ENCODE assay signal across 17 cellular contexts in genomic region chr3:112373476-112373875, GRCh38. TPM values are rescaled to one million over a fixed set of nuclear protein-coding genes. Genes with fewer than 3 reads are reported as not detected.
A peak's percentile ranks its signal among the peaks of the same experiment; 100 is the strongest.
DNase-seq lines count a peak whose midpoint lies in the region; ATAC-seq and TF ChIP-seq lines count a peak whose summit lies in the region.
"Had no signal": no experiment of that assay in that cellular context is flagged by ENCODE, and none has a peak within 500 bp of the region (broad histone marks: within the 10 kb centered on the region; RNA-seq: fewer than 3 reads in every experiment).

No MANE protein-coding gene starts in this region.

- H3K4me2 ChIP-seq in BLaER1 (peak overlapping the region; percentile 65), KMS-11 (peak overlapping the region; percentile 18)

- 0 out of 2 replicates have a peak, but pooled peaks cover 5% of the 10 kb centered on the region for H3K9me3 ChIP-seq in BLaER1

- no peak overlapping the region for H3K27ac Mint-ChIP-seq in activated naive CD8-positive, alpha-beta T cell treated with anti-CD3 and anti-CD28 coated beads, Interleukin-2, amount 10 ng/mL, durations not matched to agents 7 days and 5 days
- H3K27ac Mint-ChIP-seq in activated naive CD8-positive, alpha-beta T cell treated with anti-CD3 and anti-CD28 coated beads for 36 hours, result no peak overlapping the region
- peak overlapping the region in 2 of 10 donors; percentile 39 to 45 for H3K27ac Mint-ChIP-seq in naive thymus-derived CD8-positive, alpha-beta T cell
- H3K27ac Mint-ChIP-seq: HFFc6 had no signal

- no peak overlapping the region for H2AFZ ChIP-seq in KMS-11 (ENCODE audit: low read depth)

- H3K4me3 ChIP-seq in BLaER1, result no peak overlapping the region
- H3K4me3 ChIP-seq in KMS-11 (IDR thresholded peaks at IDR 0.05; ENCODE audit: insufficient read depth, low read depth, low read length), result no peak overlapping the region

- H3K36me3 Mint-ChIP-seq in activated naive CD8-positive, alpha-beta T cell treated with anti-CD3 and anti-CD28 coated beads, Interleukin-2, amount 10 ng/mL, durations not matched to agents 7 days and 5 days, result peaks cover 5% of the 10 kb centered on the region
- H3K36me3 Mint-ChIP-seq in activated naive CD8-positive, alpha-beta T cell treated with anti-CD3 and anti-CD28 coated beads for 36 hours, result peaks cover 13% of the 10 kb centered on the region
- H3K36me3 Mint-ChIP-seq in naive thymus-derived CD8-positive, alpha-beta T cell, result no peaks in the 10 kb centered on the region

- DNase-seq in activated naive CD8-positive, alpha-beta T cell treated with anti-CD3 and anti-CD28 coated beads, Interleukin-2, amount 10 ng/mL, durations not matched to agents 7 days and 5 days, result no peak
- DNase-seq in activated naive CD8-positive, alpha-beta T cell treated with anti-CD3 and anti-CD28 coated beads for 36 hours, result no peak
- DNase-seq in naive thymus-derived CD8-positive, alpha-beta T cell, result no peak
- DNase-seq in DMS 273 treated with DMSO at 0.1 percent for 48 hours (lab: John Stamatoyannopoulos, UW) (no peak), iPS-NIHi7 (ENCODE audit: extremely low spot score) (no peak)
- DNase-seq: DMS79 treated with DMSO at 0.1 percent for 48 hours, HFFc6, NCI-H1417, NCI-H187 treated with DMSO at 0.1 percent for 48 hours, NCI-H2227 treated with DMSO at 0.1 percent for 48 hours, NCI-H510A treated with DMSO at 0.1 percent for 48 hours, NCI-H82 had no signal

- no peaks in the 10 kb centered on the region for H3K27me3 ChIP-seq in BLaER1
- no peaks in the 10 kb centered on the region for H3K27me3 ChIP-seq in KMS-11 (ENCODE audit: insufficient read depth, low read depth)

- peaks cover 17% of the 10 kb centered on the region for H3K4me1 Mint-ChIP-seq in activated naive CD8-positive, alpha-beta T cell treated with anti-CD3 and anti-CD28 coated beads, Interleukin-2, amount 10 ng/mL, durations not matched to agents 7 days and 5 days
- peaks cover 30% of the 10 kb centered on the region for H3K4me1 Mint-ChIP-seq in activated naive CD8-positive, alpha-beta T cell treated with anti-CD3 and anti-CD28 coated beads for 36 hours
- peaks cover 7 to 28% (median 11%) of the 10 kb centered on the region in 4 donors for H3K4me1 Mint-ChIP-seq in naive thymus-derived CD8-positive, alpha-beta T cell

- peaks cover 12% of the 10 kb centered on the region for H3K9me3 Mint-ChIP-seq in activated naive CD8-positive, alpha-beta T cell treated with anti-CD3 and anti-CD28 coated beads, Interleukin-2, amount 10 ng/mL, durations not matched to agents 7 days and 5 days
- peaks cover 5% of the 10 kb centered on the region for H3K9me3 Mint-ChIP-seq in activated naive CD8-positive, alpha-beta T cell treated with anti-CD3 and anti-CD28 coated beads for 36 hours
- H3K9me3 Mint-ChIP-seq in naive thymus-derived CD8-positive, alpha-beta T cell, result no peaks in the 10 kb centered on the region
- H3K9me3 Mint-ChIP-seq: HFFc6 had no signal

- H3K27ac ChIP-seq in BLaER1 (0 out of 2 replicates have a peak overlapping the region, but pooled peaks have one; percentile 8), KMS-11 (no peak overlapping the region)
- H3K27ac ChIP-seq: C4-2B had no signal

- H4K20me1 ChIP-seq in BLaER1, result no peaks in the 10 kb centered on the region
- H4K20me1 ChIP-seq in KMS-11 (ENCODE audit: insufficient read depth), result no peaks in the 10 kb centered on the region

- no peaks in the 10 kb centered on the region for H3K79me2 ChIP-seq in KMS-11 (ENCODE audit: insufficient read depth, low read depth)

- peak overlapping the region; percentile 21 for H3K4me3 Mint-ChIP-seq in activated naive CD8-positive, alpha-beta T cell treated with anti-CD3 and anti-CD28 coated beads, Interleukin-2, amount 10 ng/mL, durations not matched to agents 7 days and 5 days
- H3K4me3 Mint-ChIP-seq in activated naive CD8-positive, alpha-beta T cell treated with anti-CD3 and anti-CD28 coated beads for 36 hours, result no peak overlapping the region
- H3K4me3 Mint-ChIP-seq in naive thymus-derived CD8-positive, alpha-beta T cell, result peak overlapping the region in 8 of 10 donors; percentile 5 to 46 (median 26)
- H3K4me3 Mint-ChIP-seq: HFFc6 had no signal

- no peaks in the 10 kb centered on the region for H3K36me3 ChIP-seq in BLaER1
- no peaks in the 10 kb centered on the region for H3K36me3 ChIP-seq in KMS-11 (ENCODE audit: insufficient read depth)

- no peak for ATAC-seq in activated naive CD8-positive, alpha-beta T cell treated with anti-CD3 and anti-CD28 coated beads, Interleukin-2, amount 10 ng/mL, durations not matched to agents 7 days and 5 days (ENCODE audit: low read depth)
- no peak for ATAC-seq in naive thymus-derived CD8-positive, alpha-beta T cell
- ATAC-seq: HepG2 had no signal

- POLR2A ChIA-PET in activated naive CD8-positive, alpha-beta T cell treated with anti-CD3 and anti-CD28 coated beads, Interleukin-2, amount 10 ng/mL, durations not matched to agents 7 days and 5 days (lab: Charles Lee), result no interaction called here
- POLR2A ChIA-PET in naive thymus-derived CD8-positive, alpha-beta T cell (lab: Charles Lee), result no interaction called here

- no peaks in the 10 kb centered on the region for H3K27me3 Mint-ChIP-seq in activated naive CD8-positive, alpha-beta T cell treated with anti-CD3 and anti-CD28 coated beads, Interleukin-2, amount 10 ng/mL, durations not matched to agents 7 days and 5 days
- no peaks in the 10 kb centered on the region for H3K27me3 Mint-ChIP-seq in activated naive CD8-positive, alpha-beta T cell treated with anti-CD3 and anti-CD28 coated beads for 36 hours
- no peaks in the 10 kb centered on the region for H3K27me3 Mint-ChIP-seq in naive thymus-derived CD8-positive, alpha-beta T cell

- no peak for TF ChIP-seq CTCF in KMS-11 (conservative IDR thresholded peaks at IDR 0.05; ENCODE audit: low read depth, low read length)

- H3K9ac ChIP-seq in BLaER1 (no peak overlapping the region), KMS-11 (no peak overlapping the region)

- H3K4me1 ChIP-seq in BLaER1 (peaks cover 48% of the 10 kb centered on the region), KMS-11 (ENCODE audit: low read depth, poor library complexity, severe bottlenecking) (peaks cover 39% of the 10 kb centered on the region)

RNA-seq across cellular contexts. Expression of gene CD200, which starts 40.5 kb away (rescaled TPM):
- total RNA-seq in activated naive CD8-positive, alpha-beta T cell treated with anti-CD3 and anti-CD28 coated beads, Interleukin-2, amount 10 ng/mL, durations not matched to agents 7 days and 5 days, result 1 to 10 TPM; 1.7 to 2.1 TPM
- total RNA-seq in activated naive CD8-positive, alpha-beta T cell treated with anti-CD3 and anti-CD28 coated beads for 36 hours, result 10 to 100 TPM; 32.7 to 33.6 TPM
- total RNA-seq in naive thymus-derived CD8-positive, alpha-beta T cell, result 1 to 10 TPM; 1.7 to 1.8 TPM
- 1 to 10 TPM in 1 of 3 donors, under 1 TPM in 2; 0.76 to 1.1 (median 0.79) TPM for polyA plus RNA-seq in naive thymus-derived CD8-positive, alpha-beta T cell
- total RNA-seq: A673, HepG2, HFFc6 had no signal
- polyA plus RNA-seq: HepG2 had no signal

Comparison
In these comparisons a context has a peak if more than half of its experiments do, and no peak if none do; other contexts are left out.
1. RNA of gene CD200, which starts 40.5 kb away (total RNA-seq): 32.7 to 33.6 TPM in activated naive CD8-positive, alpha-beta T cell treated with anti-CD3 and anti-CD28 coated beads for 36 hours; 1.7 to 2.1 TPM in activated naive CD8-positive, alpha-beta T cell treated with anti-CD3 and anti-CD28 coated beads, Interleukin-2, amount 10 ng/mL, durations not matched to agents 7 days and 5 days and 1.7 to 1.8 TPM in naive thymus-derived CD8-positive, alpha-beta T cell; every median in the first group is over 10 times any median in the second.